ENCODE assay signal across 1 cellular context in genomic region chr1:7292033-7292681, GRCh38.
TF ChIP-seq lines count a peak whose summit lies in the region.

No MANE protein-coding gene starts in this region.

TF ChIP-seq in H1, 55 proteins besides CTCF, POLR2A, EP300 and RAD21:
- no peak for TF ChIP-seq CBX5 (IDR thresholded peaks at IDR 0.05; ENCODE audit: low read depth, low read length)
- TF ChIP-seq NRF1 (IDR thresholded peaks at IDR 0.05; ENCODE audit: low read depth, low read length): no peak
- no peak for TF ChIP-seq BRCA1 (IDR thresholded peaks at IDR 0.05; ENCODE audit: low read depth, low read length)
- no peak for TF ChIP-seq TBP (IDR thresholded peaks at IDR 0.05; ENCODE audit: low read depth, low read length)
- no peak for TF ChIP-seq JUN (IDR thresholded peaks at IDR 0.05; ENCODE audit: low read depth, low read length)
- TF ChIP-seq RBBP5 (IDR thresholded peaks at IDR 0.05; ENCODE audit: borderline replicate concordance, low read depth, low read length): no peak
- no peak for TF ChIP-seq EGR1 (IDR thresholded peaks at IDR 0.05; ENCODE audit: borderline replicate concordance, low read depth, low read length)
- no peak for TF ChIP-seq POLR2AphosphoS5 (IDR thresholded peaks at IDR 0.05; ENCODE audit: low read depth, low read length)
- TF ChIP-seq CHD2 (IDR thresholded peaks at IDR 0.05; ENCODE audit: low read length): no peak
- TF ChIP-seq SIX5 (IDR thresholded peaks at IDR 0.05; ENCODE audit: low read depth, low read length): no peak
- TF ChIP-seq NANOG (IDR thresholded peaks at IDR 0.05; ENCODE audit: insufficient read depth, low read depth, low read length, poor library complexity, severe bottlenecking): no peak
- TF ChIP-seq TEAD4 (IDR thresholded peaks at IDR 0.05; ENCODE audit: low read depth, low read length): no peak
- no peak for TF ChIP-seq USF2 (IDR thresholded peaks at IDR 0.05; ENCODE audit: low read length)
- no peak for TF ChIP-seq SP2 (IDR thresholded peaks at IDR 0.05; ENCODE audit: low read length)
- TF ChIP-seq CTBP2 (IDR thresholded peaks at IDR 0.05; ENCODE audit: borderline replicate concordance, insufficient read depth, insufficient read length, low read length): no peak
- TF ChIP-seq YY1 (IDR thresholded peaks at IDR 0.05; ENCODE audit: low read depth, low read length): no peak
- no peak for TF ChIP-seq ZNF274 (IDR thresholded peaks at IDR 0.05; ENCODE audit: borderline replicate concordance, extremely low read depth, low read length)
- TF ChIP-seq SIRT6 (IDR thresholded peaks at IDR 0.05; ENCODE audit: low read length): no peak
